16 cellular contexts compared by ENCODE assay signal in the genomic region with DNA sequence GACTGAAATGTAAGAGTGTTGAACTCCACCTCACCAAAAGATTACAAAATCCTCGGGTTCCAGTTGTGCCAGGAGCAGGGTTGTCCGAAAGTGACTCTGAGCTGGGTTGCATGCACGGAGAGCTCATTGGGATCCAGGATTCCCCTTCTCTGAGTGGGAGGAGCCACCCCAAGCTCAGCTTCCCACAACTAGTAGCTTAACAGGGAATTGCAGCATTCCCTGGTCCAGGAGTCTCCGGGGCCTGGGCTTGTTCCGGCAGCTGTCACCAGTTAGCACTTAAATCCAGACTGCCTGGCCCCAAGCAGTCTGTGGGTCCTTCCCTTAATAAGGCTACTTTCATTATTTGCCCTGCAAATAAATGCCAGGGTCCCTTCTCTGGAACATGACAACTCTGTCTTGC. TPM values are rescaled to one million over a fixed set of nuclear protein-coding genes. Genes with fewer than 3 reads are reported as not detected.
A peak's percentile ranks its signal among the peaks of the same experiment; 100 is the strongest.
DNase-seq lines count a peak whose midpoint lies in the region; ATAC-seq and TF ChIP-seq lines count a peak whose summit lies in the region.
"Had no signal": no experiment of that assay in that cellular context is flagged by ENCODE, and none has a peak within 500 bp of the region (broad histone marks: within the 10 kb centered on the region; RNA-seq: fewer than 3 reads in every experiment).

No MANE protein-coding gene starts in this region.

- WGBS in mammary epithelial cell (ENCODE audit: low coverage, missing lambda C conversion rate), result 3% methylated on average over 5 of the region's 5 CpGs

- no TSS peak for BruUV-seq in mammary epithelial cell (replicated peaks; lab: Mats Ljungman, UMichigan)

- peak; percentile 58 to 63 for ATAC-seq in gastrocnemius medialis
- no peak for ATAC-seq in HG03457 (IDR thresholded peaks at IDR 0.05; ENCODE audit: unreplicated experiment)

- TF ChIP-seq CTCF in mammary epithelial cell (conservative IDR thresholded peaks at IDR 0.05 in 1 of 2, IDR thresholded peaks at IDR 0.05 in 1 of 2; ENCODE audit: extremely low read depth in 1 of 2, insufficient read depth in 1 of 2, low read depth in 1 of 2, low read length in 2 of 2) (no peak), right atrium auricular region (IDR thresholded peaks at IDR 0.05) (no peak), gastrocnemius medialis (IDR thresholded peaks at IDR 0.05 in 4 of 5, conservative IDR thresholded peaks at IDR 0.05 in 1 of 5) (no peak)

- intact Hi-C loops in mammary epithelial cell (cut with micrococcal nuclease) (no loop called here), gastrocnemius medialis (cut with DNase I; ENCODE audit: low total_unique reads) (no loop called here)

- in situ Hi-C loops in mammary epithelial cell (cut with MboI; ENCODE audit: low sequenced_read_pairs in 2 of 2), result no loop called here
- in situ Hi-C loops in gastrocnemius medialis (cut with MboI; ENCODE audit: low sequenced_read_pairs in 4 of 4), result no loop called here

- H3K4me3 ChIP-seq in mammary epithelial cell (replicated peaks in 1 of 3; ENCODE audit: insufficient read depth in 1 of 3, low read depth in 2 of 3, low read length in 3 of 3), result no peak overlapping the region
- H3K4me3 ChIP-seq in right atrium auricular region, result no peak overlapping the region
- H3K4me3 ChIP-seq in gastrocnemius medialis, result no peak overlapping the region
- H3K4me3 ChIP-seq: coronary artery, transverse colon had no signal

- CTCF ChIA-PET in mammary epithelial cell (lab: Charles Lee; ENCODE audit: low non-redundant PET), result no interaction called here

- no peak for TF ChIP-seq POLR2A in gastrocnemius medialis (IDR thresholded peaks at IDR 0.05)

- no peaks in the 10 kb centered on the region for H3K79me2 ChIP-seq in mammary epithelial cell (ENCODE audit: insufficient read depth, low read length)

- DNase-seq in NCI-H82 treated with DMSO at 0.1 percent for 48 hours (lab: John Stamatoyannopoulos, UW; ENCODE audit: unreplicated experiment) (peak; percentile 61), mammary epithelial cell (no peak), right atrium auricular region (ENCODE audit: low spot score) (peak; percentile 76), gastrocnemius medialis (no peak), dedifferentiated amniotic fluid mesenchymal stem cell (ENCODE audit: extremely low spot score) (no peak), amniotic stem cell (lab: John Stamatoyannopoulos, UW) (no peak), NCI-H526 (lab: John Stamatoyannopoulos, UW) (no peak)
- DNase-seq: activated CD4-positive, alpha-beta T cell treated with anti-CD3 and anti-CD28 coated beads, Interleukin-2, amount 50 U/mL, for 4 hours; activated T-cell treated with anti-CD3 and anti-CD28 coated beads, Interleukin-2, amount 50 U/mL, for 24 hours; CD4-positive, CD25-positive, alpha-beta regulatory T cell; KBM-7; NCI-H1436 treated with DMSO at 0.1 percent for 48 hours; NCI-H446 treated with DMSO at 0.1 percent for 48 hours; transverse colon had no signal

- H3K27me3 ChIP-seq in mammary epithelial cell (ENCODE audit: insufficient read depth, low read length) (no peaks in the 10 kb centered on the region), right atrium auricular region (no peaks in the 10 kb centered on the region), gastrocnemius medialis (no peaks in the 10 kb centered on the region)
- H3K27me3 ChIP-seq: transverse colon had no signal

- no peaks in the 10 kb centered on the region for H3K36me3 ChIP-seq in mammary epithelial cell (ENCODE audit: insufficient read depth, low read length)
- no peaks in the 10 kb centered on the region for H3K36me3 ChIP-seq in right atrium auricular region
- H3K36me3 ChIP-seq in gastrocnemius medialis, result no peaks in the 10 kb centered on the region
- H3K36me3 ChIP-seq: transverse colon had no signal

- no peaks in the 10 kb centered on the region for H4K20me1 ChIP-seq in mammary epithelial cell (ENCODE audit: insufficient read depth, low read length)

- no peak overlapping the region for H3K9ac ChIP-seq in mammary epithelial cell (ENCODE audit: insufficient read depth, low read length)

- no peaks in the 10 kb centered on the region for H3K9me3 ChIP-seq in mammary epithelial cell (replicated peaks; ENCODE audit: insufficient read depth, low read length)
- no peaks in the 10 kb centered on the region for H3K9me3 ChIP-seq in right atrium auricular region
- H3K9me3 ChIP-seq in gastrocnemius medialis, result no peaks in the 10 kb centered on the region
- H3K9me3 ChIP-seq: transverse colon had no signal

- H3K27ac ChIP-seq in mammary epithelial cell (ENCODE audit: insufficient read depth, low read depth, low read length), result no peak overlapping the region
- no peak overlapping the region for H3K27ac ChIP-seq in right atrium auricular region
- no peak overlapping the region for H3K27ac ChIP-seq in gastrocnemius medialis
- H3K27ac ChIP-seq: coronary artery, transverse colon had no signal

- dilution Hi-C loops in mammary epithelial cell (cut with HindIII; ENCODE audit: low sequenced_read_pairs), result no loop called here

- H3K4me1 ChIP-seq in mammary epithelial cell (ENCODE audit: insufficient read depth, low read length) (peaks cover 17% of the 10 kb centered on the region), right atrium auricular region (no peaks in the 10 kb centered on the region), gastrocnemius medialis (no peaks in the 10 kb centered on the region)
- H3K4me1 ChIP-seq: transverse colon had no signal

- H2AFZ ChIP-seq in mammary epithelial cell (ENCODE audit: low read depth, low read length), result peak overlapping the region; percentile 50

- peak overlapping the region; percentile 34 for H3K4me2 ChIP-seq in mammary epithelial cell (ENCODE audit: insufficient read depth, low read depth, low read length)

RNA-seq across cellular contexts. Expression of a gene that starts 50.1 kb away (rescaled TPM):
- 100 to 1,000 TPM; 351 to 470 TPM for total RNA-seq in mammary epithelial cell
- polyA plus RNA-seq in mammary epithelial cell, result 775 TPM
- polyA minus RNA-seq in mammary epithelial cell, result 463 TPM
- total RNA-seq in right atrium auricular region, result 100 to 1,000 TPM; 126 to 230 TPM
- 10 to 100 TPM; 26.7 to 50.6 (median 48.4) TPM for total RNA-seq in gastrocnemius medialis

Comparison
In these comparisons a context has a peak if more than half of its experiments do, and no peak if none do; other contexts are left out.
1. DNase-seq: peak in NCI-H82 treated with DMSO at 0.1 percent for 48 hours (single experiment) and right atrium auricular region (single experiment); none in mammary epithelial cell (single experiment), gastrocnemius medialis (0 of 2), dedifferentiated amniotic fluid mesenchymal stem cell (single experiment), amniotic stem cell (single experiment) and NCI-H526 (0 of 2).